25 cellular contexts compared by ENCODE assay signal in the genomic region with DNA sequence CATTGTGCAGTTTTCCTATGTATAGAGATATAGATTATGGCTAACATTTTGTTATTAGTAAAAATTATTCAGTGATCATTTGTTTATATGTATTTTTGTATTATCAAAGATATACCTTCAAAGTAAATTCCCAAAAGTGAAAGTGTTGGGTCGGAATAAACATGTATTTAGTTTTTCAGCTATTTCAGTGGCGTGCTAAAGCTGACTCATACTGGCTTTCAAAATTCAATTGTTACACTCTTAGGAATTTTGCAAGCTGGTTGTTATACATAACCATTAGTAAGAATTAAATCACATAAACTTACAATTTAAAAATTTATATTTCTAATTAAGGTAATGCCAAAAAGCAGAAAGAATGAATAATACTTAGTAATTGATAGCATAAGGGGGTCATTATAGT.
A peak's percentile ranks its signal among the peaks of the same experiment; 100 is the strongest.
DNase-seq lines count a peak whose midpoint lies in the region; ATAC-seq and TF ChIP-seq lines count a peak whose summit lies in the region.
"Had no signal": no experiment of that assay in that cellular context is flagged by ENCODE, and none has a peak within 500 bp of the region (broad histone marks: within the 10 kb centered on the region; RNA-seq: fewer than 3 reads in every experiment).

No MANE protein-coding gene starts in this region.

- DNase-seq in RWPE1 (ENCODE audit: low spot score): peak; percentile 1
- DNase-seq in amniotic stem cell (lab: John Stamatoyannopoulos, UW): peak; percentile 0
- peak; percentile 21 for DNase-seq in fibroblast of mammary gland (ENCODE audit: low read depth)
- DNase-seq in NCI-H1105 treated with DMSO at 0.1 percent for 48 hours (lab: John Stamatoyannopoulos, UW): no peak
- DNase-seq in stimulated activated CD4-positive, alpha-beta T cell treated with anti-CD3 and anti-CD28 coated beads, Interleukin-1b, Interleukin-23, amount 100 ng/mL, for 48 hours: no peak
- DNase-seq in midbrain (lab: John Stamatoyannopoulos, UW): no peak
- DNase-seq: Caco-2; CD8-positive, alpha-beta T cell; GOT3; Karpas-422; MV-4-11; NCI-H1105; NCI-H146; NCI-H2029; NCI-H446 treated with DMSO at 0.1 percent for 48 hours; NCI-H526; NCI-H82; RPMI8226; SHP77 treated with DMSO at 0.1 percent for 48 hours; SK-N-SH; SW 1271 had no signal

- no peak for ATAC-seq in esophagus mucosa
- ATAC-seq: CD8-positive, alpha-beta T cell; GM12878; HCT116 had no signal

- CTCF ChIA-PET in RWPE1 (lab: Yijun Ruan, JAX): no interaction called here

- POLR2A ChIA-PET in RWPE1 (lab: Yijun Ruan, JAX; ENCODE audit: low non-redundant PET): no interaction called here

- no peak overlapping the region for H3K27ac ChIP-seq in RWPE1
- H3K27ac ChIP-seq: C4-2B had no signal

- no peak overlapping the region for H3K4me3 ChIP-seq in fibroblast of mammary gland (ENCODE audit: control insufficient read depth, low read depth, low read length)
- H3K4me3 ChIP-seq: GM12878 had no signal

- TF ChIP-seq CTCF in RWPE1 (conservative IDR thresholded peaks at IDR 0.05; ENCODE audit: low read depth) (no peak), fibroblast of mammary gland (conservative IDR thresholded peaks at IDR 0.05; ENCODE audit: control insufficient read depth, insufficient read depth, low read depth, low read length) (no peak)

Comparison
In these comparisons a context has a peak if more than half of its experiments do, and no peak if none do; other contexts are left out.
1. DNase-seq: peak in RWPE1 (single experiment), amniotic stem cell (single experiment) and fibroblast of mammary gland (single experiment); none in NCI-H1105 treated with DMSO at 0.1 percent for 48 hours (single experiment), stimulated activated CD4-positive, alpha-beta T cell treated with anti-CD3 and anti-CD28 coated beads, Interleukin-1b, Interleukin-23, amount 100 ng/mL, for 48 hours (single experiment) and midbrain (single experiment).